8 cellular contexts compared by ENCODE assay signal in the genomic region with DNA sequence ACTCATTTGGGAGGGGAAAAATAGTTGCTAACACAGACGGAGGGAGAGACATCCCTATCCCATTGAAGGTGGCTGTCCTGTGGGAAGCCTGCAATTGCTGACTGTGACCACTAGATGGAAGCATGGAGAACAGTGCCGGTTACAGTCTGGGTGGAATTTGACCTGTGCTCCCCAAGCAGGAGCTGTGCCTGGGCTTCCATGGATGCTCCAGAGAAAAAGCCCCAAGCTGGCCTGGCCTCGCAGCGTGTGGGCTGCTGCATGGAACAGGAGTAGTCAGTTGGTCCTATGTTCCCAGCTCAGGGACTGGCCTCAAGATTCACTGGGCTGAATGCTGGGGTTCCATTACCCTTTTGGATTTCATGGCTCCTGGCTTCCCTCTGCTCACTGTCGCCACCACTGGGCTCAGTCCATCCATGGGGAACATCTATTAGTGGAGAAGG.
A peak's percentile ranks its signal among the peaks of the same experiment; 100 is the strongest.
DNase-seq lines count a peak whose midpoint lies in the region; ATAC-seq and TF ChIP-seq lines count a peak whose summit lies in the region.

No MANE protein-coding gene starts in this region.

- H3K4me1 Mint-ChIP-seq in CD14-positive monocyte = peaks cover 2% of the 10 kb centered on the region
- no peaks in the 10 kb centered on the region for H3K4me1 Mint-ChIP-seq in activated CD8-positive, alpha-beta memory T cell treated with anti-CD3 and anti-CD28 coated beads, Interleukin-2, amount 10 ng/mL, durations not matched to agents 7 days and 5 days

- no peak overlapping the region for H2BK120ac ChIP-seq in neuronal stem cell (ENCODE audit: low read depth, low read length)

- TF ChIP-seq CTCF in CD14-positive monocyte (IDR thresholded peaks at IDR 0.05) (peak; percentile 98), fibroblast of the aortic adventitia (IDR thresholded peaks at IDR 0.05; ENCODE audit: insufficient read depth, low read length) (peak; percentile 98)

- no peak overlapping the region for H4K91ac ChIP-seq in neuronal stem cell (ENCODE audit: low read depth, low read length, poor library complexity)

- H3K9ac ChIP-seq in neuronal stem cell (ENCODE audit: low read depth, low read length, poor library complexity) = no peak overlapping the region

- no peak overlapping the region for H2BK15ac ChIP-seq in neuronal stem cell (ENCODE audit: low read length)

- H3K27me3 Mint-ChIP-seq in CD14-positive monocyte (ENCODE audit: low read depth in 3 of 3) = peaks cover 0 to 2% (median 2%) of the 10 kb centered on the region in 3 donors
- H3K27me3 Mint-ChIP-seq in activated CD8-positive, alpha-beta memory T cell treated with anti-CD3 and anti-CD28 coated beads, Interleukin-2, amount 10 ng/mL, durations not matched to agents 7 days and 5 days = no peaks in the 10 kb centered on the region

- H2AK5ac ChIP-seq in neuronal stem cell (ENCODE audit: low read depth, low read length) = no peak overlapping the region

- no peak overlapping the region for H3K4me2 ChIP-seq in neuronal stem cell (ENCODE audit: insufficient read depth, low read length, poor library complexity, severe bottlenecking)

- no peak overlapping the region for H3K4me3 ChIP-seq in fibroblast of the aortic adventitia (ENCODE audit: low read depth, low read length)
- H3K4me3 ChIP-seq in neuronal stem cell (ENCODE audit: low read length in 2 of 2) = no peak overlapping the region

- H3K27ac ChIP-seq in neuronal stem cell (replicated peaks; ENCODE audit: low read length) = no peak overlapping the region

- ATAC-seq in GM21515 (IDR thresholded peaks at IDR 0.05; ENCODE audit: unreplicated experiment) (peak; percentile 52), HG03097 (IDR thresholded peaks at IDR 0.05; ENCODE audit: low FRiP score, unreplicated experiment) (no peak), GM18870 (IDR thresholded peaks at IDR 0.05; ENCODE audit: unreplicated experiment) (no peak)
- ATAC-seq in activated CD8-positive, alpha-beta memory T cell treated with anti-CD3 and anti-CD28 coated beads, Interleukin-2, amount 10 ng/mL, durations not matched to agents 7 days and 5 days = peak; percentile 49

- H4K8ac ChIP-seq in neuronal stem cell (ENCODE audit: low read depth, low read length) = no peak overlapping the region

- no peak for DNase-seq in CD14-positive monocyte (ENCODE audit: low spot score)
- DNase-seq in NCI-H526 (lab: John Stamatoyannopoulos, UW) = peak; percentile 11 to 70
- peak; percentile 48 for DNase-seq in activated CD8-positive, alpha-beta memory T cell treated with anti-CD3 and anti-CD28 coated beads, Interleukin-2, amount 10 ng/mL, durations not matched to agents 7 days and 5 days
- DNase-seq in fibroblast of the aortic adventitia (ENCODE audit: low read depth) = peak; percentile 50
- DNase-seq in neuronal stem cell (ENCODE audit: low spot score) = peak; percentile 36

- intact Hi-C loops in CD14-positive monocyte (cut with micrococcal nuclease) = loop anchor here in 1 of 2 donors (5.0 kb wide), 1 partner anchor 1453 kb away; a partner anchor contains a TSS

- H3K23ac ChIP-seq in neuronal stem cell (ENCODE audit: low read depth, low read length, poor library complexity) = peak overlapping the region; percentile 4

- H3K18ac ChIP-seq in neuronal stem cell (ENCODE audit: low read length) = peak overlapping the region; percentile 68

- H3K14ac ChIP-seq in neuronal stem cell (ENCODE audit: low read length) = no peak overlapping the region

- H3K4me3 Mint-ChIP-seq in CD14-positive monocyte = no peak overlapping the region
- H3K4me3 Mint-ChIP-seq in activated CD8-positive, alpha-beta memory T cell treated with anti-CD3 and anti-CD28 coated beads, Interleukin-2, amount 10 ng/mL, durations not matched to agents 7 days and 5 days = no peak overlapping the region

- no peak overlapping the region for H3K4ac ChIP-seq in neuronal stem cell (ENCODE audit: low read length)

- no CpG with 5 or more reads among the region's 5 CpGs for WGBS in neuronal stem cell (ENCODE audit: extremely low coverage in 2 of 2, insufficient read length in 2 of 2, insufficient replicate concordance in 1 of 2), 2 donors

- H2AFZ ChIP-seq in neuronal stem cell (ENCODE audit: low read length) = no peak overlapping the region

- peaks cover 0 to 7% (median 0%) of the 10 kb centered on the region in 7 donors for H3K9me3 Mint-ChIP-seq in CD14-positive monocyte
- H3K9me3 Mint-ChIP-seq in activated CD8-positive, alpha-beta memory T cell treated with anti-CD3 and anti-CD28 coated beads, Interleukin-2, amount 10 ng/mL, durations not matched to agents 7 days and 5 days (ENCODE audit: low read depth) = no peaks in the 10 kb centered on the region

- no peaks in the 10 kb centered on the region for H3K27me3 ChIP-seq in neuronal stem cell (ENCODE audit: control insufficient read depth in 3 of 3, insufficient read depth in 3 of 3, low read depth in 1 of 3, low read length in 3 of 3)

- H3K36me3 Mint-ChIP-seq in CD14-positive monocyte = no peaks in the 10 kb centered on the region
- no peaks in the 10 kb centered on the region for H3K36me3 Mint-ChIP-seq in activated CD8-positive, alpha-beta memory T cell treated with anti-CD3 and anti-CD28 coated beads, Interleukin-2, amount 10 ng/mL, durations not matched to agents 7 days and 5 days

- no peaks in the 10 kb centered on the region for H3K9me3 ChIP-seq in neuronal stem cell (replicated peaks in 1 of 2; ENCODE audit: control insufficient read depth in 2 of 2, insufficient read depth in 1 of 2, low read depth in 1 of 2, low read length in 2 of 2)

- no peaks in the 10 kb centered on the region for H3K4me1 ChIP-seq in neuronal stem cell (ENCODE audit: control insufficient read depth in 2 of 2, insufficient read depth in 1 of 2, low read depth in 1 of 2, low read length in 2 of 2)

- no peak overlapping the region for H2BK5ac ChIP-seq in neuronal stem cell (ENCODE audit: low read length)

- no peaks in the 10 kb centered on the region for H3K36me3 ChIP-seq in neuronal stem cell (replicated peaks in 1 of 2; ENCODE audit: control insufficient read depth in 2 of 2, insufficient read depth in 2 of 2, low read length in 2 of 2)

- no peaks in the 10 kb centered on the region for H3K79me1 ChIP-seq in neuronal stem cell (ENCODE audit: low read depth, low read length)

- H2BK12ac ChIP-seq in neuronal stem cell (ENCODE audit: low read length) = no peak overlapping the region

- no peak overlapping the region for H3K27ac Mint-ChIP-seq in CD14-positive monocyte
- no peak overlapping the region for H3K27ac Mint-ChIP-seq in activated CD8-positive, alpha-beta memory T cell treated with anti-CD3 and anti-CD28 coated beads, Interleukin-2, amount 10 ng/mL, durations not matched to agents 7 days and 5 days

- CTCF ChIA-PET in activated CD8-positive, alpha-beta memory T cell treated with anti-CD3 and anti-CD28 coated beads, Interleukin-2, amount 10 ng/mL, durations not matched to agents 7 days and 5 days (lab: Charles Lee) = interaction anchor here (0.6 to 1.8 kb wide), 5 partner anchors 8 to 1452 kb away, joined by 3 to 8 read pairs (median 4); no protein-coding TSS in a partner anchor

Comparison
In these comparisons a context has a peak if more than half of its experiments do, and no peak if none do; other contexts are left out.
1. ATAC-seq: peak in GM21515 (single experiment) and activated CD8-positive, alpha-beta memory T cell treated with anti-CD3 and anti-CD28 coated beads, Interleukin-2, amount 10 ng/mL, durations not matched to agents 7 days and 5 days (single experiment); none in HG03097 (single experiment) and GM18870 (single experiment).